ENCODE assay signal across 17 cellular contexts in the genomic region with DNA sequence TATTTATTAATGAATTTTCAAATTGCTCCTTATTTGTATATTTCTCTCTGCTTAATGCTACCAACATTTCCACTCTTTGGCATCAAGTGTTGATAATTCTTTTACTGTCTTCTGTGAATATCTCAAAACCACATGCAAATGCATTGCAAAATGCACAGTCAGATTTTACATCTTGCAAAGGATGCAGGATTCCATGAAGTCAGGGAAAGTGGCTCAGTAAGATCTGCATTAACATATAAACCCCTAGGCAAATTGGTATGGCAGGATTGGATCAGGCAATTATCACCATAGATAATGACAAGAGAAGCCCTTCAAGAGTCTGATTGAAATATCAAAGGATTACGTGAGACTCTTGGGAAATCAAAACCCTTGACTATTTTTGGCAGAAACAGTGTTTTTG.
DNase-seq lines count a peak whose midpoint lies in the region; ATAC-seq and TF ChIP-seq lines count a peak whose summit lies in the region.
"Had no signal": no experiment of that assay in that cellular context is flagged by ENCODE, and none has a peak within 500 bp of the region (broad histone marks: within the 10 kb centered on the region; RNA-seq: fewer than 3 reads in every experiment).

No MANE protein-coding gene starts in this region.

- 21% methylated on average over 1 of the region's 1 CpG for WGBS in smooth muscle cell (ENCODE audit: low lambda C conversion rate)

- in situ Hi-C loops in GM13976 (cut with MboI; ENCODE audit: low sequenced_read_pairs, unreplicated experiment) = no loop called here

- H3K4me1 ChIP-seq in smooth muscle cell (ENCODE audit: low read depth) = peaks cover 25% of the 10 kb centered on the region
- H3K4me1 ChIP-seq in tibial artery = no peaks in the 10 kb centered on the region
- peaks cover 17% of the 10 kb centered on the region for H3K4me1 ChIP-seq in lower lobe of right lung
- H3K4me1 ChIP-seq: A549 had no signal

- H3K4me2 ChIP-seq in smooth muscle cell = peak overlapping the region; percentile 47
- H3K4me2 ChIP-seq: A549 had no signal

- no peak overlapping the region for H3K9ac ChIP-seq in SK-N-MC (ENCODE audit: insufficient read length)
- no peak overlapping the region for H3K9ac ChIP-seq in smooth muscle cell (ENCODE audit: low read depth)

- H3K9me3 ChIP-seq in SK-N-MC (ENCODE audit: low read depth, low read length) (no peaks in the 10 kb centered on the region), smooth muscle cell (replicated peaks; ENCODE audit: low read depth) (no peaks in the 10 kb centered on the region), tibial artery (no peaks in the 10 kb centered on the region), lower lobe of right lung (no peaks in the 10 kb centered on the region)
- H3K9me3 ChIP-seq: A549 had no signal

- peaks cover 3% of the 10 kb centered on the region for H3F3A ChIP-seq in smooth muscle cell (ENCODE audit: low read depth)

- H3K27ac ChIP-seq in SK-N-MC = no peak overlapping the region
- H3K27ac ChIP-seq in smooth muscle cell (ENCODE audit: low read depth) = peak overlapping the region; percentile 58
- no peak overlapping the region for H3K27ac ChIP-seq in tibial artery
- no peak overlapping the region for H3K27ac ChIP-seq in lower lobe of right lung
- H3K27ac ChIP-seq: A549 had no signal

- H4K20me1 ChIP-seq in smooth muscle cell (ENCODE audit: low read depth) = no peaks in the 10 kb centered on the region

- ATAC-seq in lower lobe of right lung = no peak
- ATAC-seq: A549; CD8-positive, alpha-beta T cell; HCT116 had no signal

- no peaks in the 10 kb centered on the region for H3K79me2 ChIP-seq in smooth muscle cell (ENCODE audit: low read depth)

- no peaks in the 10 kb centered on the region for H3K27me3 ChIP-seq in smooth muscle cell (ENCODE audit: low read depth)
- no peaks in the 10 kb centered on the region for H3K27me3 ChIP-seq in tibial artery
- no peaks in the 10 kb centered on the region for H3K27me3 ChIP-seq in lower lobe of right lung (ENCODE audit: low read depth)

- DNase-seq in SK-N-MC (ENCODE audit: low read depth, low spot score) (peak; percentile 65), choroid plexus epithelial cell (ENCODE audit: low read depth) (peak; percentile 33), iris pigment epithelial cell (ENCODE audit: low read depth) (peak; percentile 30), smooth muscle cell (lab: John Stamatoyannopoulos, UW; ENCODE audit: unreplicated experiment) (no peak), GM13976 (ENCODE audit: low spot score) (no peak), tibial artery (no peak), lower lobe of right lung (no peak), GM19238 (ENCODE audit: insufficient read length, low spot score) (no peak)
- DNase-seq: CD8-positive, alpha-beta T cell; COR-L47; DMS153; DMS79 treated with DMSO at 0.1 percent for 48 hours; GDM1; IMR-90; KBM-7 had no signal

- H3K4me3 ChIP-seq in SK-N-MC (no peak overlapping the region), choroid plexus epithelial cell (ENCODE audit: low read depth, low read length) (no peak overlapping the region), smooth muscle cell (no peak overlapping the region), tibial artery (no peak overlapping the region), lower lobe of right lung (no peak overlapping the region)
- H3K4me3 ChIP-seq: A549 had no signal

- intact Hi-C loops in tibial artery (cut with DNase I; ENCODE audit: low total_unique reads) = no loop called here
- intact Hi-C loops in lower lobe of right lung (cut with DNase I) = no loop called here

- TF ChIP-seq CTCF in choroid plexus epithelial cell (conservative IDR thresholded peaks at IDR 0.05; ENCODE audit: low read depth, low read length) (no peak), smooth muscle cell (IDR thresholded peaks at IDR 0.05; ENCODE audit: borderline replicate concordance, insufficient read depth, poor library complexity, severe bottlenecking) (no peak), GM13976 (IDR thresholded peaks at IDR 0.05; ENCODE audit: borderline replicate concordance, control extremely low read depth, extremely low read depth, insufficient read depth, missing control alignments) (no peak), tibial artery (IDR thresholded peaks at IDR 0.05) (no peak), lower lobe of right lung (IDR thresholded peaks at IDR 0.05) (no peak)

- no peaks in the 10 kb centered on the region for H3K36me3 ChIP-seq in SK-N-MC (ENCODE audit: insufficient read depth, low read length)
- no peaks in the 10 kb centered on the region for H3K36me3 ChIP-seq in smooth muscle cell (ENCODE audit: low read depth)
- no peaks in the 10 kb centered on the region for H3K36me3 ChIP-seq in tibial artery
- H3K36me3 ChIP-seq in lower lobe of right lung = no peaks in the 10 kb centered on the region

- no peak overlapping the region for H2AFZ ChIP-seq in smooth muscle cell (ENCODE audit: low read depth)

Comparison
In these comparisons a context has a peak if more than half of its experiments do, and no peak if none do; other contexts are left out.
1. DNase-seq: peak in SK-N-MC (single experiment), choroid plexus epithelial cell (single experiment) and iris pigment epithelial cell (single experiment); none in smooth muscle cell (single experiment), GM13976 (single experiment), tibial artery (0 of 2), lower lobe of right lung (single experiment) and GM19238 (single experiment).